12 cellular contexts compared by ENCODE assay signal in genomic region chr15:39641187-39641889, GRCh38.
DNase-seq lines count a peak whose midpoint lies in the region; ATAC-seq and TF ChIP-seq lines count a peak whose summit lies in the region.
"Had no signal": no experiment of that assay in that cellular context is flagged by ENCODE, and none has a peak within 500 bp of the region (broad histone marks: within the 10 kb centered on the region; RNA-seq: fewer than 3 reads in every experiment).

No MANE protein-coding gene starts in this region.

- H4K20me1 ChIP-seq in IMR-90 (ENCODE audit: insufficient read depth, low read length) = no peaks in the 10 kb centered on the region
- H4K20me1 ChIP-seq: BLaER1 had no signal

- no peaks in the 10 kb centered on the region for H3K79me1 ChIP-seq in IMR-90 (ENCODE audit: low read depth in 1 of 2, low read length in 2 of 2)

- WGBS in IMR-90 (ENCODE audit: extremely low coverage in 2 of 2, insufficient read length in 1 of 2), 2 experiments = no CpG with 5 or more reads among the region's 11 CpGs

- no peak overlapping the region for H3K4me3 ChIP-seq in IMR-90 (ENCODE audit: insufficient read depth, low read depth, low read length)
- H3K4me3 ChIP-seq: BLaER1, uterus had no signal

- H2BK15ac ChIP-seq in IMR-90 (ENCODE audit: low read depth, low read length) = no peak overlapping the region

- H3K23ac ChIP-seq in IMR-90 (ENCODE audit: low read depth, low read length) = no peak overlapping the region

- H3K4ac ChIP-seq in IMR-90 (ENCODE audit: low read depth, low read length) = no peak overlapping the region

- H3K4me2 ChIP-seq in IMR-90 (ENCODE audit: low read depth, low read length) = no peak overlapping the region
- H3K4me2 ChIP-seq: BLaER1 had no signal

- no peak overlapping the region for H3K4me3 Mint-ChIP-seq in activated CD8-positive, alpha-beta T cell treated with anti-CD3 and anti-CD28 coated beads for 36 hours
- no peak overlapping the region for H3K4me3 Mint-ChIP-seq in glutamatergic neuron (ENCODE audit: unreplicated experiment)

- H2BK20ac ChIP-seq in IMR-90 (ENCODE audit: low read depth, low read length) = no peak overlapping the region

- peaks cover 9% of the 10 kb centered on the region for H3K27me3 Mint-ChIP-seq in activated CD8-positive, alpha-beta T cell treated with anti-CD3 and anti-CD28 coated beads for 36 hours
- H3K27me3 Mint-ChIP-seq in glutamatergic neuron (ENCODE audit: unreplicated experiment) = no peaks in the 10 kb centered on the region

- H3K36me3 Mint-ChIP-seq in activated CD8-positive, alpha-beta T cell treated with anti-CD3 and anti-CD28 coated beads for 36 hours (ENCODE audit: low read depth) = no peaks in the 10 kb centered on the region
- H3K36me3 Mint-ChIP-seq in glutamatergic neuron (ENCODE audit: unreplicated experiment) = no peaks in the 10 kb centered on the region

- no peak overlapping the region; the same call in 1 of the 2 replicates for H3K18ac ChIP-seq in IMR-90 (ENCODE audit: low read depth, low read length)

- no TSS peak for BruUV-seq in IMR-90 (replicated peaks; lab: Mats Ljungman, UMichigan)

- H3K4me1 ChIP-seq in IMR-90 (ENCODE audit: control insufficient read depth, insufficient read depth, low read length) = peaks cover 6% of the 10 kb centered on the region; the same call in 1 of the 2 replicates
- H3K4me1 ChIP-seq: BLaER1, uterus had no signal

- DNase-seq in IMR-90 (peak; percentile 48), glutamatergic neuron (no peak), COR-L47 (lab: John Stamatoyannopoulos, UW) (no peak), NCI-H82 treated with DMSO at 0.1 percent for 48 hours (lab: John Stamatoyannopoulos, UW; ENCODE audit: unreplicated experiment) (no peak)
- DNase-seq in activated CD8-positive, alpha-beta T cell treated with anti-CD3 and anti-CD28 coated beads for 36 hours = no peak
- DNase-seq: NCI-H2171 treated with DMSO at 0.1 percent for 48 hours, occipital lobe, uterus had no signal

- POLR2A ChIA-PET in IMR-90 (lab: Charles Lee; ENCODE audit: unreplicated experiment) = no interaction called here
- POLR2A ChIA-PET in activated CD8-positive, alpha-beta T cell treated with anti-CD3 and anti-CD28 coated beads for 36 hours (lab: Charles Lee) = interaction anchor here (1.2 to 1.5 kb wide), 2 partner anchors 12 to 17 kb away, joined by 5 to 6 read pairs; no protein-coding TSS in a partner anchor

- no peaks in the 10 kb centered on the region for H3K9me3 ChIP-seq in IMR-90 (ENCODE audit: control insufficient read depth, insufficient read depth, low read length)
- H3K9me3 ChIP-seq: BLaER1, uterus had no signal

- H4K91ac ChIP-seq in IMR-90 (ENCODE audit: insufficient read depth, low read depth, low read length) = no peak overlapping the region

- no peak overlapping the region for H2AFZ ChIP-seq in IMR-90 (replicated peaks; ENCODE audit: low read length, poor library complexity)

- TF ChIP-seq RAD21 in IMR-90 (IDR thresholded peaks at IDR 0.05; ENCODE audit: low read length) = no peak

- CTCF ChIA-PET in IMR-90 (lab: Yijun Ruan, JAX) = interaction anchor here (0.6 to 1.5 kb wide), 5 partner anchors 12 to 932 kb away, joined by 3 to 5 read pairs (median 3); no protein-coding TSS in a partner anchor
- CTCF ChIA-PET in activated CD8-positive, alpha-beta T cell treated with anti-CD3 and anti-CD28 coated beads for 36 hours (lab: Charles Lee) = interaction anchor here (0.9 to 1.2 kb wide), 4 partner anchors 9 to 116 kb away, joined by 3 to 5 read pairs (median 4); no protein-coding TSS in a partner anchor

- H4K8ac ChIP-seq in IMR-90 (ENCODE audit: low read depth in 2 of 2, low read length in 2 of 2) = no peak overlapping the region

- H3K14ac ChIP-seq in IMR-90 (replicated peaks; ENCODE audit: low read depth, low read length) = no peak overlapping the region

- H3K27ac ChIP-seq in C4-2B (no peak overlapping the region), IMR-90 (ENCODE audit: insufficient read depth, low read length) (no peak overlapping the region)
- H3K27ac ChIP-seq: BLaER1, uterus had no signal

- ATAC-seq in IMR-90 (ENCODE audit: low read depth) (no peak), GM19324 (IDR thresholded peaks at IDR 0.05; ENCODE audit: low FRiP score, unreplicated experiment) (no peak), GM21737 (IDR thresholded peaks at IDR 0.05; ENCODE audit: unreplicated experiment) (no peak)
- ATAC-seq in activated CD8-positive, alpha-beta T cell treated with anti-CD3 and anti-CD28 coated beads for 36 hours = peak; percentile 69

- H3K9ac ChIP-seq in IMR-90 (ENCODE audit: low read depth, low read length) = no peak overlapping the region
- H3K9ac ChIP-seq: BLaER1 had no signal

- no peaks in the 10 kb centered on the region; the same call in 1 of the 2 replicates for H3K27me3 ChIP-seq in IMR-90 (ENCODE audit: control insufficient read depth, insufficient read depth, low read length)
- H3K27me3 ChIP-seq: BLaER1, uterus had no signal

- in situ Hi-C loops in IMR-90 (cut with MboI; ENCODE audit: low sequenced_read_pairs) = no loop called here

- H2AK9ac ChIP-seq in IMR-90 (replicated peaks; ENCODE audit: low read depth, low read length, poor library complexity) = no peak overlapping the region

- no peak overlapping the region for H2BK5ac ChIP-seq in IMR-90 (ENCODE audit: low read depth, low read length, poor library complexity, severe bottlenecking)

- intact Hi-C loops in IMR-90 (cut with micrococcal nuclease) = no loop called here
- intact Hi-C loops in activated CD8-positive, alpha-beta T cell treated with anti-CD3 and anti-CD28 coated beads for 36 hours (cut with micrococcal nuclease) = no loop called here

- no peak overlapping the region for H4K5ac ChIP-seq in IMR-90 (ENCODE audit: low read depth, low read length)

- TF ChIP-seq CTCF in C4-2B (conservative IDR thresholded peaks at IDR 0.05) (peak; percentile 26; the same call in 1 of the 2 replicates), IMR-90 (conservative IDR thresholded peaks at IDR 0.05; ENCODE audit: low read depth, low read length) (no peak), glutamatergic neuron (IDR thresholded peaks at IDR 0.05; ENCODE audit: partially characterized antibody, unreplicated experiment) (peak; percentile 21)
- no peak for TF ChIP-seq CTCF in activated CD8-positive, alpha-beta T cell treated with anti-CD3 and anti-CD28 coated beads for 36 hours (IDR thresholded peaks at IDR 0.05)

- peaks cover 41% of the 10 kb centered on the region for H3K4me1 Mint-ChIP-seq in activated CD8-positive, alpha-beta T cell treated with anti-CD3 and anti-CD28 coated beads for 36 hours (ENCODE audit: low read depth)
- no peaks in the 10 kb centered on the region for H3K4me1 Mint-ChIP-seq in glutamatergic neuron (ENCODE audit: low read depth, unreplicated experiment)

- dilution Hi-C loops in IMR-90 (cut with HindIII; ENCODE audit: low sequenced_read_pairs, unreplicated experiment) = no loop called here

- peak overlapping the region; percentile 72 for H3K27ac Mint-ChIP-seq in activated CD8-positive, alpha-beta T cell treated with anti-CD3 and anti-CD28 coated beads for 36 hours
- no peak overlapping the region for H3K27ac Mint-ChIP-seq in glutamatergic neuron (ENCODE audit: unreplicated experiment)

- no peak overlapping the region for H3K56ac ChIP-seq in IMR-90 (ENCODE audit: extremely low read depth, insufficient read depth, low read length)

- H2AK5ac ChIP-seq in IMR-90 (ENCODE audit: low read depth, low read length) = no peak overlapping the region

- H3K36me3 ChIP-seq in IMR-90 (ENCODE audit: control insufficient read depth, insufficient read depth, low read length) = no peaks in the 10 kb centered on the region
- H3K36me3 ChIP-seq: BLaER1, uterus had no signal

- H3K9me3 Mint-ChIP-seq in activated CD8-positive, alpha-beta T cell treated with anti-CD3 and anti-CD28 coated beads for 36 hours = peaks cover 2% of the 10 kb centered on the region
- no peaks in the 10 kb centered on the region for H3K9me3 Mint-ChIP-seq in glutamatergic neuron (ENCODE audit: unreplicated experiment)

- TF ChIP-seq POLR2A in IMR-90 (IDR thresholded peaks at IDR 0.05; ENCODE audit: low read depth, low read length) = no peak

- peaks cover 2% of the 10 kb centered on the region; the same call in 1 of the 2 replicates for H3K9me1 ChIP-seq in IMR-90 (ENCODE audit: insufficient read depth, low read length)

- H2BK120ac ChIP-seq in IMR-90 (ENCODE audit: low read depth, low read length) = no peak overlapping the region

TF ChIP-seq in IMR-90, 13 proteins besides CTCF, POLR2A, EP300 and RAD21:
- TF ChIP-seq CHD1 (IDR thresholded peaks at IDR 0.05; ENCODE audit: low read depth, low read length) (no peak), FOS (IDR thresholded peaks at IDR 0.05; ENCODE audit: low read depth, low read length) (peak; percentile 34; the same call in 1 of the 2 replicates)

Comparison
In these comparisons a context has a peak if more than half of its experiments do, and no peak if none do; other contexts are left out.
1. CTCF ChIP-seq: peak in C4-2B (single experiment) and glutamatergic neuron (single experiment); none in IMR-90 (single experiment) and activated CD8-positive, alpha-beta T cell treated with anti-CD3 and anti-CD28 coated beads for 36 hours (single experiment).